16 cellular contexts compared by ENCODE assay signal in genomic region chr1:221040716-221041275, GRCh38.
"Had no signal": no experiment of that assay in that cellular context is flagged by ENCODE, and none has a peak within 500 bp of the region (broad histone marks: within the 10 kb centered on the region; RNA-seq: fewer than 3 reads in every experiment).

No MANE protein-coding gene starts in this region.

- H3K27ac Mint-ChIP-seq: activated CD4-positive, alpha-beta T cell treated with anti-CD3 and anti-CD28 coated beads, Interleukin-2, amount 10 ng/mL, durations not matched to agents 7 days and 5 days; endodermal cell; mesothelial cell of epicardium; T-helper 2 cell treated with Interferon-gamma antibody and Interleukin-4, amounts not matched to agents 5 μg/mL and 100 μg/mL, for 36 hours had no signal

- H3K4me1 ChIP-seq: ascending aorta, pancreas had no signal

- H3K36me3 Mint-ChIP-seq: mesothelial cell of epicardium had no signal

- H3K36me3 ChIP-seq: ascending aorta, pancreas, tibial nerve had no signal

- H3K4me3 Mint-ChIP-seq: activated CD4-positive, alpha-beta T cell treated with anti-CD3 and anti-CD28 coated beads, Interleukin-2, amount 10 ng/mL, durations not matched to agents 7 days and 5 days; endodermal cell; mesothelial cell of epicardium; neural crest cell; T-helper 2 cell treated with Interferon-gamma antibody and Interleukin-4, amounts not matched to agents 5 μg/mL and 100 μg/mL, for 36 hours had no signal

- H3K4me3 ChIP-seq: ascending aorta, dorsolateral prefrontal cortex, pancreas, skin epidermis, tibial nerve had no signal

- DNase-seq: activated CD4-positive, alpha-beta T cell treated with anti-CD3 and anti-CD28 coated beads, Interleukin-2, amount 10 ng/mL, durations not matched to agents 7 days and 5 days; activated naive CD4-positive, alpha-beta T cell; dorsolateral prefrontal cortex; endodermal cell; pancreas; stimulated activated CD4-positive, alpha-beta T cell treated with anti-CD3 and anti-CD28 coated beads, Interleukin-15, amount 100 ng/mL, for 24 hours; stimulated activated CD4-positive, alpha-beta T cell treated with anti-CD3 and anti-CD28 coated beads, Interleukin-4, amount 100 ng/mL, for 1 hour; stimulated activated naive CD4-positive, alpha-beta T cell treated with Interleukin-2 at 50 U/mL for 16 hours; substantia nigra; SW 1271 had no signal

- H3K9me3 Mint-ChIP-seq: activated CD4-positive, alpha-beta T cell treated with anti-CD3 and anti-CD28 coated beads, Interleukin-2, amount 10 ng/mL, durations not matched to agents 7 days and 5 days; neural crest cell had no signal

- ATAC-seq: pancreas had no signal

- H3K4me1 Mint-ChIP-seq: activated CD4-positive, alpha-beta T cell treated with anti-CD3 and anti-CD28 coated beads, Interleukin-2, amount 10 ng/mL, durations not matched to agents 7 days and 5 days; endodermal cell; mesothelial cell of epicardium; neural crest cell had no signal

- H3K9me3 ChIP-seq: ascending aorta, pancreas, tibial nerve had no signal

- H3K27me3 ChIP-seq: ascending aorta, pancreas, tibial nerve had no signal

- H3K27me3 Mint-ChIP-seq: activated CD4-positive, alpha-beta T cell treated with anti-CD3 and anti-CD28 coated beads, Interleukin-2, amount 10 ng/mL, durations not matched to agents 7 days and 5 days had no signal

- H3K27ac ChIP-seq: ascending aorta, dorsolateral prefrontal cortex, pancreas, skin epidermis, tibial nerve had no signal
